ENCODE assay signal across 1 cellular context in the genomic region with DNA sequence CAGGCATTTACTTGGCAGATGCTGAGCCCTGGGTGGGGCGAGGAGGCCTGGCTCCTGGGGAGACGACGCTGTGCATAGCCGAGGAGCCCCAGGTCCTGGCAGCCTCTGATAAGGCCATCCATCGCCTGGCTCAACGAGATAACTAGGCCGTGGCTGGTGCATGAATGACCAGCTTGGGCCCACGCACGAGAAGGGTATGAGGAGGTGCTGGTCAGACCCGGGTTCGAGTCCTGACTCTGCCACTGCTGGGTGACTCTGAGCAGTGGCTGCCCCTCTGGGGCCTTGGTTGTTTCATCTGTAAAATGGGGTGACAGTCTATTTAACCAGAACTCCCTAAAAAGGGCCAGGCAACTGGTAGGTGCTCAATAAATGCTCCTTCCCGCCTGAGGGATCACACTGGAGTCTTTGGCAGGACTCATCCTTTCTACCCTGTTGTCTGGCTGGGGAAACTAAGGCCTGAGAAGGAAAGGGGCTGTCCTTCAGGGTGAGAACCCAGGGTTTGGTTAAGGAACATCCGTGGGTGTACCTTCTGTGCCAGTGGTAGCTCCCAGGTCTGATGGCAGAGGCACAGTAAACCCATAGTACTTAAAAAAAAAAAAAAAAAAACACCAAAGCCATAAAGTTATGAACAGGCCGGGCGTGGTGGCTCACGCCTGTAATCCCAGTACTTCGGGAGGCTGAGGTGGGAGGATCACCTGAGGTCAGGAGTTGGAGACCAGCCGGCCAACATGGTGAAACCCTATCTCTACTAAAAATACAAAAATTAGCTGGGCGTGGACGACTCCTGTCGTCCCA.
TF ChIP-seq lines count a peak whose summit lies in the region.

No MANE protein-coding gene starts in this region.

TF ChIP-seq in HEK293, 187 proteins besides CTCF, POLR2A, EP300 and RAD21 (continued from another document):
- TF ChIP-seq, protein P1, sequence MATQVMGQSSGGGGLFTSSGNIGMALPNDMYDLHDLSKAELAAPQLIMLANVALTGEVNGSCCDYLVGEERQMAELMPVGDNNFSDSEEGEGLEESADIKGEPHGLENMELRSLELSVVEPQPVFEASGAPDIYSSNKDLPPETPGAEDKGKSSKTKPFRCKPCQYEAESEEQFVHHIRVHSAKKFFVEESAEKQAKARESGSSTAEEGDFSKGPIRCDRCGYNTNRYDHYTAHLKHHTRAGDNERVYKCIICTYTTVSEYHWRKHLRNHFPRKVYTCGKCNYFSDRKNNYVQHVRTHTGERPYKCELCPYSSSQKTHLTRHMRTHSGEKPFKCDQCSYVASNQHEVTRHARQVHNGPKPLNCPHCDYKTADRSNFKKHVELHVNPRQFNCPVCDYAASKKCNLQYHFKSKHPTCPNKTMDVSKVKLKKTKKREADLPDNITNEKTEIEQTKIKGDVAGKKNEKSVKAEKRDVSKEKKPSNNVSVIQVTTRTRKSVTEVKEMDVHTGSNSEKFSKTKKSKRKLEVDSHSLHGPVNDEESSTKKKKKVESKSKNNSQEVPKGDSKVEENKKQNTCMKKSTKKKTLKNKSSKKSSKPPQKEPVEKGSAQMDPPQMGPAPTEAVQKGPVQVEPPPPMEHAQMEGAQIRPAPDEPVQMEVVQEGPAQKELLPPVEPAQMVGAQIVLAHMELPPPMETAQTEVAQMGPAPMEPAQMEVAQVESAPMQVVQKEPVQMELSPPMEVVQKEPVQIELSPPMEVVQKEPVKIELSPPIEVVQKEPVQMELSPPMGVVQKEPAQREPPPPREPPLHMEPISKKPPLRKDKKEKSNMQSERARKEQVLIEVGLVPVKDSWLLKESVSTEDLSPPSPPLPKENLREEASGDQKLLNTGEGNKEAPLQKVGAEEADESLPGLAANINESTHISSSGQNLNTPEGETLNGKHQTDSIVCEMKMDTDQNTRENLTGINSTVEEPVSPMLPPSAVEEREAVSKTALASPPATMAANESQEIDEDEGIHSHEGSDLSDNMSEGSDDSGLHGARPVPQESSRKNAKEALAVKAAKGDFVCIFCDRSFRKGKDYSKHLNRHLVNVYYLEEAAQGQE (tag by site-specific recombination; IDR thresholded peaks at IDR 0.05): no peak
- no peak for TF ChIP-seq ZNF366 (tag by site-specific recombination; conservative IDR thresholded peaks at IDR 0.05)
- TF ChIP-seq, protein P2, sequence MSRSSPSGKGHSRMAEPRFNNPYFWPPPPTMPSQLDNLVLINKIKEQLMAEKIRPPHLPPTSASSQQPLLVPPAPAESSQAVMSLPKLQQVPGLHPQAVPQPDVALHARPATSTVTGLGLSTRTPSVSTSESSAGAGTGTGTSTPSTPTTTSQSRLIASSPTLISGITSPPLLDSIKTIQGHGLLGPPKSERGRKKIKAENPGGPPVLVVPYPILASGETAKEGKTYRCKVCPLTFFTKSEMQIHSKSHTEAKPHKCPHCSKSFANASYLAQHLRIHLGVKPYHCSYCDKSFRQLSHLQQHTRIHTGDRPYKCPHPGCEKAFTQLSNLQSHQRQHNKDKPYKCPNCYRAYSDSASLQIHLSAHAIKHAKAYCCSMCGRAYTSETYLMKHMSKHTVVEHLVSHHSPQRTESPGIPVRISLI (tag by site-specific recombination; IDR thresholded peaks at IDR 0.05): 0 out of 2 replicates have a peak, but pooled peaks have one; percentile 22
- no peak for TF ChIP-seq ZNF16 (tag by site-specific recombination; IDR thresholded peaks at IDR 0.05; ENCODE audit: low read depth)
- TF ChIP-seq, protein P3, sequence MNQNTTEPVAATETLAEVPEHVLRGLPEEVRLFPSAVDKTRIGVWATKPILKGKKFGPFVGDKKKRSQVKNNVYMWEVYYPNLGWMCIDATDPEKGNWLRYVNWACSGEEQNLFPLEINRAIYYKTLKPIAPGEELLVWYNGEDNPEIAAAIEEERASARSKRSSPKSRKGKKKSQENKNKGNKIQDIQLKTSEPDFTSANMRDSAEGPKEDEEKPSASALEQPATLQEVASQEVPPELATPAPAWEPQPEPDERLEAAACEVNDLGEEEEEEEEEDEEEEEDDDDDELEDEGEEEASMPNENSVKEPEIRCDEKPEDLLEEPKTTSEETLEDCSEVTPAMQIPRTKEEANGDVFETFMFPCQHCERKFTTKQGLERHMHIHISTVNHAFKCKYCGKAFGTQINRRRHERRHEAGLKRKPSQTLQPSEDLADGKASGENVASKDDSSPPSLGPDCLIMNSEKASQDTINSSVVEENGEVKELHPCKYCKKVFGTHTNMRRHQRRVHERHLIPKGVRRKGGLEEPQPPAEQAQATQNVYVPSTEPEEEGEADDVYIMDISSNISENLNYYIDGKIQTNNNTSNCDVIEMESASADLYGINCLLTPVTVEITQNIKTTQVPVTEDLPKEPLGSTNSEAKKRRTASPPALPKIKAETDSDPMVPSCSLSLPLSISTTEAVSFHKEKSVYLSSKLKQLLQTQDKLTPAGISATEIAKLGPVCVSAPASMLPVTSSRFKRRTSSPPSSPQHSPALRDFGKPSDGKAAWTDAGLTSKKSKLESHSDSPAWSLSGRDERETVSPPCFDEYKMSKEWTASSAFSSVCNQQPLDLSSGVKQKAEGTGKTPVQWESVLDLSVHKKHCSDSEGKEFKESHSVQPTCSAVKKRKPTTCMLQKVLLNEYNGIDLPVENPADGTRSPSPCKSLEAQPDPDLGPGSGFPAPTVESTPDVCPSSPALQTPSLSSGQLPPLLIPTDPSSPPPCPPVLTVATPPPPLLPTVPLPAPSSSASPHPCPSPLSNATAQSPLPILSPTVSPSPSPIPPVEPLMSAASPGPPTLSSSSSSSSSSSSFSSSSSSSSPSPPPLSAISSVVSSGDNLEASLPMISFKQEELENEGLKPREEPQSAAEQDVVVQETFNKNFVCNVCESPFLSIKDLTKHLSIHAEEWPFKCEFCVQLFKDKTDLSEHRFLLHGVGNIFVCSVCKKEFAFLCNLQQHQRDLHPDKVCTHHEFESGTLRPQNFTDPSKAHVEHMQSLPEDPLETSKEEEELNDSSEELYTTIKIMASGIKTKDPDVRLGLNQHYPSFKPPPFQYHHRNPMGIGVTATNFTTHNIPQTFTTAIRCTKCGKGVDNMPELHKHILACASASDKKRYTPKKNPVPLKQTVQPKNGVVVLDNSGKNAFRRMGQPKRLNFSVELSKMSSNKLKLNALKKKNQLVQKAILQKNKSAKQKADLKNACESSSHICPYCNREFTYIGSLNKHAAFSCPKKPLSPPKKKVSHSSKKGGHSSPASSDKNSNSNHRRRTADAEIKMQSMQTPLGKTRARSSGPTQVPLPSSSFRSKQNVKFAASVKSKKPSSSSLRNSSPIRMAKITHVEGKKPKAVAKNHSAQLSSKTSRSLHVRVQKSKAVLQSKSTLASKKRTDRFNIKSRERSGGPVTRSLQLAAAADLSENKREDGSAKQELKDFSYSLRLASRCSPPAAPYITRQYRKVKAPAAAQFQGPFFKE (tag by site-specific recombination; IDR thresholded peaks at IDR 0.05; ENCODE audit: borderline replicate concordance): no peak
- TF ChIP-seq, protein P4, sequence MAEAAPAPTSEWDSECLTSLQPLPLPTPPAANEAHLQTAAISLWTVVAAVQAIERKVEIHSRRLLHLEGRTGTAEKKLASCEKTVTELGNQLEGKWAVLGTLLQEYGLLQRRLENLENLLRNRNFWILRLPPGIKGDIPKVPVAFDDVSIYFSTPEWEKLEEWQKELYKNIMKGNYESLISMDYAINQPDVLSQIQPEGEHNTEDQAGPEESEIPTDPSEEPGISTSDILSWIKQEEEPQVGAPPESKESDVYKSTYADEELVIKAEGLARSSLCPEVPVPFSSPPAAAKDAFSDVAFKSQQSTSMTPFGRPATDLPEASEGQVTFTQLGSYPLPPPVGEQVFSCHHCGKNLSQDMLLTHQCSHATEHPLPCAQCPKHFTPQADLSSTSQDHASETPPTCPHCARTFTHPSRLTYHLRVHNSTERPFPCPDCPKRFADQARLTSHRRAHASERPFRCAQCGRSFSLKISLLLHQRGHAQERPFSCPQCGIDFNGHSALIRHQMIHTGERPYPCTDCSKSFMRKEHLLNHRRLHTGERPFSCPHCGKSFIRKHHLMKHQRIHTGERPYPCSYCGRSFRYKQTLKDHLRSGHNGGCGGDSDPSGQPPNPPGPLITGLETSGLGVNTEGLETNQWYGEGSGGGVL (tag by site-specific recombination; IDR thresholded peaks at IDR 0.05): no peak
TF ChIP-seq in HEK293: peak in this region for 3.
